In genomic region chr10:10438335-10439123, GRCh38 we compare ENCODE assay signal across 18 cellular contexts.
"Had no signal": no experiment of that assay in that cellular context is flagged by ENCODE, and none has a peak within 500 bp of the region (broad histone marks: within the 10 kb centered on the region; RNA-seq: fewer than 3 reads in every experiment).

No MANE protein-coding gene starts in this region.

- H3K36me3 ChIP-seq: adrenal gland, gastroesophageal sphincter had no signal

- DNase-seq: activated CD4-positive, alpha-beta memory T cell treated with anti-CD3 and anti-CD28 coated beads, Interleukin-2, amount 10 ng/mL, durations not matched to agents 7 days and 5 days; activated CD4-positive, alpha-beta T cell treated with anti-CD3 and anti-CD28 coated beads for 4 hours; activated effector memory CD4-positive, alpha-beta T cell treated with Interleukin-2 at 50 U/mL for 16 hours; activated T-cell treated with anti-CD3 and anti-CD28 coated beads, Interleukin-2, amount 50 U/mL, for 24 hours; adrenal gland; mesendoderm; posterior cingulate gyrus; stimulated activated CD4-positive, alpha-beta T cell treated with anti-CD3 and anti-CD28 coated beads, Interleukin-15, amount 100 ng/mL, for 24 hours; stimulated activated CD4-positive, alpha-beta T cell treated with anti-CD3 and anti-CD28 coated beads, Interleukin-4, amount 100 ng/mL, for 24 hours; stimulated activated naive CD4-positive, alpha-beta T cell treated with Interleukin-2 at 50 U/mL for 16 hours; T-helper 17 cell; trophoblast cell had no signal

- H3K36me3 Mint-ChIP-seq: activated naive CD4-positive, alpha-beta T cell treated with anti-CD3 and anti-CD28 coated beads, Interleukin-2, amount 50 U/mL, for 24 hours; natural killer cell treated with Interleukin-12 subunit alpha and Interleukin-12 subunit beta and Interleukin-15 and Interleukin-18, amount 100 ng/mL, for 72 hours had no signal

- H3K4me1 ChIP-seq: adrenal gland had no signal

- H3K4me1 Mint-ChIP-seq: activated CD4-positive, alpha-beta memory T cell treated with anti-CD3 and anti-CD28 coated beads, Interleukin-2, amount 10 ng/mL, durations not matched to agents 7 days and 5 days; activated naive CD4-positive, alpha-beta T cell treated with anti-CD3 and anti-CD28 coated beads, Interleukin-2, amount 50 U/mL, for 24 hours; T-helper 17 cell had no signal

- H3K4me3 ChIP-seq: adrenal gland, gastroesophageal sphincter, hepatocyte, skin epidermis had no signal

- H3K9me3 Mint-ChIP-seq: activated CD4-positive, alpha-beta memory T cell treated with anti-CD3 and anti-CD28 coated beads, Interleukin-2, amount 10 ng/mL, durations not matched to agents 7 days and 5 days; activated naive CD4-positive, alpha-beta T cell treated with anti-CD3 and anti-CD28 coated beads, Interleukin-2, amount 50 U/mL, for 24 hours; activated T-cell treated with anti-CD3 and anti-CD28 coated beads, Interleukin-2, amount 50 U/mL, for 24 hours had no signal

- H3K27ac Mint-ChIP-seq: activated CD4-positive, alpha-beta memory T cell treated with anti-CD3 and anti-CD28 coated beads, Interleukin-2, amount 10 ng/mL, durations not matched to agents 7 days and 5 days; activated naive CD4-positive, alpha-beta T cell treated with anti-CD3 and anti-CD28 coated beads, Interleukin-2, amount 50 U/mL, for 24 hours; activated T-cell treated with anti-CD3 and anti-CD28 coated beads, Interleukin-2, amount 50 U/mL, for 24 hours; natural killer cell treated with Interleukin-12 subunit alpha and Interleukin-12 subunit beta and Interleukin-15 and Interleukin-18, amount 100 ng/mL, for 72 hours; T-helper 17 cell had no signal

- ATAC-seq: gastroesophageal sphincter, T-helper 17 cell had no signal

- H3K9me3 ChIP-seq: adrenal gland, gastroesophageal sphincter had no signal

- H3K27me3 ChIP-seq: adrenal gland, gastroesophageal sphincter, hepatocyte had no signal

- H3K27ac ChIP-seq: adrenal gland, epithelial cell of prostate, gastroesophageal sphincter, hepatocyte, skin epidermis had no signal

- H3K4me3 Mint-ChIP-seq: activated CD4-positive, alpha-beta memory T cell treated with anti-CD3 and anti-CD28 coated beads, Interleukin-2, amount 10 ng/mL, durations not matched to agents 7 days and 5 days; activated naive CD4-positive, alpha-beta T cell treated with anti-CD3 and anti-CD28 coated beads, Interleukin-2, amount 50 U/mL, for 24 hours; activated T-cell treated with anti-CD3 and anti-CD28 coated beads, Interleukin-2, amount 50 U/mL, for 24 hours; natural killer cell treated with Interleukin-12 subunit alpha and Interleukin-12 subunit beta and Interleukin-15 and Interleukin-18, amount 100 ng/mL, for 72 hours; T-helper 17 cell had no signal
